ENCODE assay signal across 8 cellular contexts in the genomic region with DNA sequence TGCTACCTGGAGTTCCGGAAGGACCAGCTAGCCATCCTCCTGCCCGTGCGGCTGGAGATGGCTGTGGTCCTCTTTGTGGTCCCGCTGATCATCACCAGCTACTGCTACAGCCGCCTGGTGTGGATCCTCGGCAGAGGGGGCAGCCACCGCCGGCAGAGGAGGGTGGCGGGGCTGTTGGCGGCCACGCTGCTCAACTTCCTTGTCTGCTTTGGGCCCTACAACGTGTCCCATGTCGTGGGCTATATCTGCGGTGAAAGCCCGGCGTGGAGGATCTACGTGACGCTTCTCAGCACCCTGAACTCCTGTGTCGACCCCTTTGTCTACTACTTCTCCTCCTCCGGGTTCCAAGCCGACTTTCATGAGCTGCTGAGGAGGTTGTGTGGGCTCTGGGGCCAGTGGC. TPM values are rescaled to one million over a fixed set of nuclear protein-coding genes. Genes with fewer than 3 reads are reported as not detected.
"Had no signal": no experiment of that assay in that cellular context is flagged by ENCODE, and none has a peak within 500 bp of the region (broad histone marks: within the 10 kb centered on the region; RNA-seq: fewer than 3 reads in every experiment).

No MANE protein-coding gene starts in this region.

RNA-seq across cellular contexts. Expression of a gene that starts 1.1 kb away (rescaled TPM):
- total RNA-seq: astrocyte, chondrocyte, dermis microvascular lymphatic vessel endothelial cell, endodermal cell, foreskin keratinocyte, gastrocnemius medialis had no signal
- polyA plus RNA-seq: foreskin keratinocyte had no signal

RNA-seq across cellular contexts. Expression of a gene that starts 11.5 kb away (rescaled TPM):
- total RNA-seq: astrocyte, chondrocyte, dermis microvascular lymphatic vessel endothelial cell, endodermal cell, foreskin keratinocyte, gastrocnemius medialis had no signal
- polyA plus RNA-seq: foreskin keratinocyte had no signal

RNA-seq across cellular contexts. Expression of a gene that starts 11.7 kb away (rescaled TPM):
- total RNA-seq: activated CD4-positive, alpha-beta memory T cell treated with anti-CD3 and anti-CD28 coated beads, Interleukin-2, amount 10 ng/mL, durations not matched to agents 7 days and 5 days; astrocyte; chondrocyte; dermis microvascular lymphatic vessel endothelial cell; endodermal cell; esophagus muscularis mucosa; foreskin keratinocyte; gastrocnemius medialis had no signal
- polyA plus RNA-seq: foreskin keratinocyte had no signal

RNA-seq across cellular contexts. Expression of a gene that starts 30.4 kb away (rescaled TPM):
- total RNA-seq: astrocyte, chondrocyte, endodermal cell, foreskin keratinocyte had no signal
- polyA plus RNA-seq: foreskin keratinocyte had no signal
